Comparison of ENCODE assay signal across 28 cellular contexts in genomic region chr4:135966936-135967335, GRCh38.
"Had no signal": no experiment of that assay in that cellular context is flagged by ENCODE, and none has a peak within 500 bp of the region (broad histone marks: within the 10 kb centered on the region; RNA-seq: fewer than 3 reads in every experiment).

No MANE protein-coding gene starts in this region.

- ATAC-seq: activated CD4-positive, alpha-beta T cell treated with anti-CD3 and anti-CD28 coated beads for 36 hours; gastroesophageal sphincter; left ventricle myocardium superior; natural killer cell; stimulated activated memory B cell treated with anti-CD40 and anti-IgM and Interleukin-4, amounts not matched to agents 10 μg/mL and 1 μg/mL and 100 μg/mL, for 72 hours had no signal

- H3K4me1 Mint-ChIP-seq: activated B cell treated with CpG ODN at 0.5 μM for 24 hours; activated CD4-positive, alpha-beta T cell treated with anti-CD3 and anti-CD28 coated beads for 36 hours; activated naive CD4-positive, alpha-beta T cell treated with anti-CD3 and anti-CD28 coated beads, Interleukin-2, amount 10 ng/mL, durations not matched to agents 7 days and 5 days; endodermal cell; natural killer cell; stimulated activated memory B cell treated with anti-CD40 and anti-IgM and Interleukin-4, amounts not matched to agents 10 μg/mL and 1 μg/mL and 100 μg/mL, for 72 hours had no signal

- H3K9me3 Mint-ChIP-seq: endodermal cell had no signal

- H3K27ac Mint-ChIP-seq: activated B cell treated with CpG ODN at 0.5 μM for 24 hours; activated CD4-positive, alpha-beta T cell treated with anti-CD3 and anti-CD28 coated beads for 36 hours; activated naive CD4-positive, alpha-beta T cell treated with anti-CD3 and anti-CD28 coated beads, Interleukin-2, amount 10 ng/mL, durations not matched to agents 7 days and 5 days; endodermal cell; natural killer cell; stimulated activated memory B cell treated with anti-CD40 and anti-IgM and Interleukin-4, amounts not matched to agents 10 μg/mL and 1 μg/mL and 100 μg/mL, for 72 hours had no signal

- H3K27me3 ChIP-seq: esophagus squamous epithelium, gastroesophageal sphincter, sigmoid colon, stomach, testis, vagina had no signal

- H3K4me3 ChIP-seq: esophagus squamous epithelium, gastroesophageal sphincter, sigmoid colon, smooth muscle cell, stomach, testis, vagina had no signal

- H3K4me3 Mint-ChIP-seq: activated B cell treated with CpG ODN at 0.5 μM for 24 hours; activated CD4-positive, alpha-beta T cell treated with anti-CD3 and anti-CD28 coated beads for 36 hours; activated naive CD4-positive, alpha-beta T cell treated with anti-CD3 and anti-CD28 coated beads, Interleukin-2, amount 10 ng/mL, durations not matched to agents 7 days and 5 days; endodermal cell; natural killer cell; stimulated activated memory B cell treated with anti-CD40 and anti-IgM and Interleukin-4, amounts not matched to agents 10 μg/mL and 1 μg/mL and 100 μg/mL, for 72 hours had no signal

- H3K27ac ChIP-seq: esophagus squamous epithelium, gastroesophageal sphincter, sigmoid colon, stomach, testis, vagina had no signal

- H3K4me1 ChIP-seq: esophagus squamous epithelium, gastroesophageal sphincter, sigmoid colon, stomach, testis, vagina had no signal

- H3K4me2 ChIP-seq: smooth muscle cell had no signal

- H3K9me3 ChIP-seq: esophagus squamous epithelium, gastroesophageal sphincter, sigmoid colon, stomach, testis, vagina had no signal

- FAIRE-seq: bronchial epithelial cell had no signal

- H3K36me3 ChIP-seq: esophagus squamous epithelium, gastroesophageal sphincter, sigmoid colon, stomach, vagina had no signal

- H3K36me3 Mint-ChIP-seq: activated naive CD4-positive, alpha-beta T cell treated with anti-CD3 and anti-CD28 coated beads, Interleukin-2, amount 10 ng/mL, durations not matched to agents 7 days and 5 days; natural killer cell; stimulated activated memory B cell treated with anti-CD40 and anti-IgM and Interleukin-4, amounts not matched to agents 10 μg/mL and 1 μg/mL and 100 μg/mL, for 72 hours had no signal

- DNase-seq: activated B cell treated with CpG ODN at 0.5 μM for 24 hours; activated CD4-positive, alpha-beta T cell treated with anti-CD3 and anti-CD28 coated beads for 36 hours; activated CD4-positive, alpha-beta T cell treated with anti-CD3 and anti-CD28 coated beads, Interleukin-2, amount 50 U/mL, for 48 hours; activated effector memory CD4-positive, alpha-beta T cell treated with anti-CD3 and anti-CD28 coated beads, Interleukin-2, amount 50 U/mL, for 16 hours; activated naive CD4-positive, alpha-beta T cell treated with anti-CD3 and anti-CD28 coated beads, Interleukin-2, amount 10 ng/mL, durations not matched to agents 7 days and 5 days; activated T-cell treated with anti-CD3 and anti-CD28 coated beads, Interleukin-2, amount 50 U/mL, for 48 hours; amygdala; cerebellar nuclear complex; cortex of kidney; endodermal cell; esophagus squamous epithelium; head of caudate nucleus; hypothalamus; left ventricle myocardium superior; mammary epithelial cell; midbrain; natural killer cell; retina; sigmoid colon; stimulated activated CD4-positive, alpha-beta T cell treated with anti-CD3 and anti-CD28 coated beads, Interleukin-15, amount 100 ng/mL, for 24 hours; stomach; testis; trophoblast cell had no signal

- H3K27me3 Mint-ChIP-seq: activated B cell treated with CpG ODN at 0.5 μM for 24 hours; activated CD4-positive, alpha-beta T cell treated with anti-CD3 and anti-CD28 coated beads for 36 hours; activated naive CD4-positive, alpha-beta T cell treated with anti-CD3 and anti-CD28 coated beads, Interleukin-2, amount 10 ng/mL, durations not matched to agents 7 days and 5 days; stimulated activated memory B cell treated with anti-CD40 and anti-IgM and Interleukin-4, amounts not matched to agents 10 μg/mL and 1 μg/mL and 100 μg/mL, for 72 hours had no signal
